Comparison of ENCODE assay signal across 8 cellular contexts in genomic region chr19:44754743-44755066, GRCh38. TPM values are rescaled to one million over a fixed set of nuclear protein-coding genes. Genes with fewer than 3 reads are reported as not detected.
DNase-seq lines count a peak whose midpoint lies in the region; ATAC-seq and TF ChIP-seq lines count a peak whose summit lies in the region.

No MANE protein-coding gene starts in this region.

- ATAC-seq in activated T-cell treated with anti-CD3 and anti-CD28 coated beads, Interleukin-2, amount 50 U/mL, for 4 hours: no peak
- ATAC-seq in lower lobe of right lung (no peak), HG02623 (IDR thresholded peaks at IDR 0.05; ENCODE audit: unreplicated experiment) (no peak), GM18498 (IDR thresholded peaks at IDR 0.05; ENCODE audit: unreplicated experiment) (no peak), HG03521 (IDR thresholded peaks at IDR 0.05; ENCODE audit: unreplicated experiment) (no peak)

- peaks cover 59% of the 10 kb centered on the region for H3K36me3 ChIP-seq in lower lobe of right lung
- peaks cover 4 to 43% (median 10%) of the 10 kb centered on the region in 3 donors for H3K36me3 ChIP-seq in tibial artery

- H3K9me3 ChIP-seq in lower lobe of right lung (no peaks in the 10 kb centered on the region), tibial artery (no peaks in the 10 kb centered on the region)

- H3K4me1 ChIP-seq in lower lobe of right lung (peaks cover 81% of the 10 kb centered on the region), tibial artery (peaks cover 8 to 84% (median 76%) of the 10 kb centered on the region in 4 donors)

- no peaks in the 10 kb centered on the region for H3K9me3 Mint-ChIP-seq in activated T-cell treated with anti-CD3 and anti-CD28 coated beads, Interleukin-2, amount 50 U/mL, for 4 hours

- H3K4me1 Mint-ChIP-seq in activated T-cell treated with anti-CD3 and anti-CD28 coated beads, Interleukin-2, amount 50 U/mL, for 4 hours (ENCODE audit: low read depth): peaks cover 62% of the 10 kb centered on the region

- H3K4me3 Mint-ChIP-seq in activated T-cell treated with anti-CD3 and anti-CD28 coated beads, Interleukin-2, amount 50 U/mL, for 4 hours: peak overlapping the region; percentile 87

- intact Hi-C loops in lower lobe of right lung (cut with DNase I) (no loop called here), tibial artery (cut with DNase I; ENCODE audit: low total_unique reads) (no loop called here)

- no peak for TF ChIP-seq CTCF in lower lobe of right lung (IDR thresholded peaks at IDR 0.05)
- no peak for TF ChIP-seq CTCF in tibial artery (IDR thresholded peaks at IDR 0.05)

- H3K27ac ChIP-seq in adipose tissue (ENCODE audit: low read depth, low read length): peak overlapping the region; percentile 98
- H3K27ac ChIP-seq in lower lobe of right lung: peak overlapping the region; percentile 94
- H3K27ac ChIP-seq in tibial artery: peak overlapping the region; percentile 76 to 83

- H3K36me3 Mint-ChIP-seq in activated T-cell treated with anti-CD3 and anti-CD28 coated beads, Interleukin-2, amount 50 U/mL, for 4 hours (ENCODE audit: insufficient read depth): peaks cover 15% of the 10 kb centered on the region

- 18 to 26% (median 24%) methylated on average over 10 of the region's 10 CpGs for WGBS in adipose tissue, 3 donors

- no peak for DNase-seq in activated T-cell treated with anti-CD3 and anti-CD28 coated beads, Interleukin-2, amount 50 U/mL, for 4 hours
- no peak for DNase-seq in activated T-cell treated with anti-CD3 and anti-CD28 coated beads, Interleukin-2, amount 50 U/mL, for 48 hours
- DNase-seq in lower lobe of right lung: no peak
- DNase-seq in tibial artery: no peak

- no peaks in the 10 kb centered on the region for H3K27me3 ChIP-seq in lower lobe of right lung (ENCODE audit: low read depth)
- H3K27me3 ChIP-seq in tibial artery: no peaks in the 10 kb centered on the region

- peak overlapping the region; percentile 58 for H3K4me3 ChIP-seq in lower lobe of right lung
- H3K4me3 ChIP-seq in tibial artery: peak overlapping the region; percentile 39 to 49

- H3K27me3 Mint-ChIP-seq in activated T-cell treated with anti-CD3 and anti-CD28 coated beads, Interleukin-2, amount 50 U/mL, for 4 hours (ENCODE audit: low read depth): no peaks in the 10 kb centered on the region

RNA-seq across cellular contexts. Expression of gene BCL3, which starts 6.2 kb away (rescaled TPM):
- total RNA-seq in activated T-cell treated with anti-CD3 and anti-CD28 coated beads, Interleukin-2, amount 50 U/mL, for 4 hours: 10 to 100 TPM; 27.9 to 35.3 (median 34.6) TPM
- 100 to 1,000 TPM in 1 of 3 donors, 10 to 100 TPM in 2; 33.4 to 150 (median 97.6) TPM for polyA plus RNA-seq in adipose tissue
- total RNA-seq in lower lobe of right lung: 41.0 TPM

RNA-seq across cellular contexts. Expression of gene CBLC, which starts 23.0 kb away (rescaled TPM):
- total RNA-seq in activated T-cell treated with anti-CD3 and anti-CD28 coated beads, Interleukin-2, amount 50 U/mL, for 4 hours: under 1 TPM in 1 of 3 donors, not detected in 2; 0.23 TPM
- polyA plus RNA-seq in adipose tissue: 10 to 100 TPM in 1 of 3 donors, 1 to 10 TPM in 1, under 1 TPM in 1; 0.45 to 11.1 (median 2.0) TPM
- 2.3 TPM for total RNA-seq in lower lobe of right lung

RNA-seq across cellular contexts. Expression of gene BCAM, which starts 54.2 kb away (rescaled TPM):
- total RNA-seq in activated T-cell treated with anti-CD3 and anti-CD28 coated beads, Interleukin-2, amount 50 U/mL, for 4 hours: under 1 TPM; 0.33 to 0.40 (median 0.33) TPM
- polyA plus RNA-seq in adipose tissue: 10 to 100 TPM; 23.8 to 66.5 (median 62.1) TPM
- 205 TPM for total RNA-seq in lower lobe of right lung

RNA-seq across cellular contexts. Expression of gene CEACAM16, which starts 55.8 kb away (rescaled TPM):
- not detected for total RNA-seq in activated T-cell treated with anti-CD3 and anti-CD28 coated beads, Interleukin-2, amount 50 U/mL, for 4 hours
- under 1 TPM in 1 of 3 donors, not detected in 2; 0.07 TPM for polyA plus RNA-seq in adipose tissue
- not detected for total RNA-seq in lower lobe of right lung

Comparison
In these comparisons a context has a peak if more than half of its experiments do, and no peak if none do; other contexts are left out.
1. RNA of gene BCAM, which starts 54.2 kb away (total RNA-seq): 205 TPM in lower lobe of right lung (single experiment); 0.33 to 0.40 TPM in activated T-cell treated with anti-CD3 and anti-CD28 coated beads, Interleukin-2, amount 50 U/mL, for 4 hours; every median in the first group is over 100 times any median in the second.
2. Peak in every context shown above with its lines, with median percentiles within 50 percentile points of each other: H3K27ac ChIP-seq.